In genomic region chr9:135698236-135698635, GRCh38 we compare ENCODE assay signal across 1 cellular context.
TF ChIP-seq lines count a peak whose summit lies in the region.

No MANE protein-coding gene starts in this region.

TF ChIP-seq in K562, 482 proteins besides CTCF, POLR2A, EP300 and RAD21:
- no peak for TF ChIP-seq PURB (CRISPR knock-in tag; IDR thresholded peaks at IDR 0.05; ENCODE audit: low read depth)
- TF ChIP-seq MXD1 (CRISPR knock-in tag; IDR thresholded peaks at IDR 0.05; ENCODE audit: borderline replicate concordance, poor library complexity, severe bottlenecking) = no peak
- no peak for TF ChIP-seq ZNF274 (IDR thresholded peaks at IDR 0.05; ENCODE audit: borderline replicate concordance, low read depth, low read length)
- no peak for TF ChIP-seq SRSF9 (IDR thresholded peaks at IDR 0.05; ENCODE audit: borderline replicate concordance, low read depth, low read length)
- TF ChIP-seq NFYB (IDR thresholded peaks at IDR 0.05; ENCODE audit: extremely low read depth, insufficient read length) = no peak
- TF ChIP-seq E2F4 (CRISPR knock-in tag; IDR thresholded peaks at IDR 0.05; ENCODE audit: low read depth) = no peak
- no peak for TF ChIP-seq NR4A1 (CRISPR knock-in tag; IDR thresholded peaks at IDR 0.05)
- TF ChIP-seq NR4A1 (tag; IDR thresholded peaks at IDR 0.05) = no peak
- no peak for TF ChIP-seq SREBF1 (IDR thresholded peaks at IDR 0.05; ENCODE audit: borderline replicate concordance, low read depth, low read length)
- no peak for TF ChIP-seq ZNF609 (CRISPR knock-in tag; IDR thresholded peaks at IDR 0.05; ENCODE audit: borderline replicate concordance)
- no peak for TF ChIP-seq RBM39 (optimal IDR thresholded peaks at IDR 0.05; ENCODE audit: low read depth, low read length)
- TF ChIP-seq PHF21A (IDR thresholded peaks at IDR 0.05; ENCODE audit: borderline replicate concordance, low read depth) = no peak
- no peak for TF ChIP-seq STAT5B (CRISPR knock-in tag; IDR thresholded peaks at IDR 0.05)
- no peak for TF ChIP-seq MECOM (CRISPR knock-in tag; IDR thresholded peaks at IDR 0.05)
- TF ChIP-seq CBX8 (IDR thresholded peaks at IDR 0.05; ENCODE audit: borderline replicate concordance, extremely low read depth, low read depth, low read length, poor library complexity, severe bottlenecking) = no peak
- TF ChIP-seq HNRNPK (IDR thresholded peaks at IDR 0.05; ENCODE audit: low read depth, low read length, poor library complexity, severe bottlenecking) = no peak
- no peak for TF ChIP-seq PML (IDR thresholded peaks at IDR 0.05; ENCODE audit: low read length)
